8 cellular contexts compared by ENCODE assay signal in genomic region chr2:53913721-53914120, GRCh38. TPM values are rescaled to one million over a fixed set of nuclear protein-coding genes. Genes with fewer than 3 reads are reported as not detected.
DNase-seq lines count a peak whose midpoint lies in the region; ATAC-seq, FAIRE-seq and TF ChIP-seq lines count a peak whose summit lies in the region.

No MANE protein-coding gene starts in this region.

- peaks cover 3 to 14% of the 10 kb centered on the region in 2 donors for H3K36me3 Mint-ChIP-seq in activated T-cell treated with anti-CD3 and anti-CD28 coated beads, Interleukin-2, amount 50 U/mL, for 72 hours (ENCODE audit: insufficient read depth in 2 of 2)
- no peaks in the 10 kb centered on the region for H3K36me3 Mint-ChIP-seq in natural killer cell treated with Interleukin-12 subunit alpha and Interleukin-12 subunit beta and Interleukin-15 and Interleukin-18, amount 100 ng/mL, for 72 hours

- H3K27ac Mint-ChIP-seq in activated T-cell treated with anti-CD3 and anti-CD28 coated beads, Interleukin-2, amount 50 U/mL, for 72 hours, result peak overlapping the region; percentile 96
- peak overlapping the region; percentile 81 to 84 for H3K27ac Mint-ChIP-seq in natural killer cell treated with Interleukin-12 subunit alpha and Interleukin-12 subunit beta and Interleukin-15 and Interleukin-18, amount 100 ng/mL, for 72 hours

- H3K4me3 Mint-ChIP-seq in activated T-cell treated with anti-CD3 and anti-CD28 coated beads, Interleukin-2, amount 50 U/mL, for 72 hours, result peak overlapping the region; percentile 53 to 67
- peak overlapping the region; percentile 55 for H3K4me3 Mint-ChIP-seq in natural killer cell treated with Interleukin-12 subunit alpha and Interleukin-12 subunit beta and Interleukin-15 and Interleukin-18, amount 100 ng/mL, for 72 hours

- H3F3A ChIP-seq in PC-9 (ENCODE audit: insufficient read depth, low read depth), result no peaks in the 10 kb centered on the region; the same call in 1 of the 2 replicates

- no peak overlapping the region for H3K4me3 ChIP-seq in PC-9

- no peak overlapping the region for H2AFZ ChIP-seq in PC-9

- H3K36me3 ChIP-seq in PC-9 (ENCODE audit: low read depth), result peaks cover 16% of the 10 kb centered on the region

- TF ChIP-seq CTCF in PC-9 (conservative IDR thresholded peaks at IDR 0.05), result no peak

- CTCF ChIA-PET in PC-9 (lab: Charles Lee), result no interaction called here

- no TSS peak for BruUV-seq in PC-9 (replicated peaks; lab: Mats Ljungman, UMichigan)

- DNase-seq in ACHN (peak; percentile 33), PC-9 (no peak), RCC 7860 (ENCODE audit: low spot score) (no peak), NCI-H2081 treated with DMSO at 0.1 percent for 48 hours (lab: John Stamatoyannopoulos, UW) (no peak)
- peak; percentile 49 to 57 for DNase-seq in activated T-cell treated with anti-CD3 and anti-CD28 coated beads, Interleukin-2, amount 50 U/mL, for 72 hours
- DNase-seq in natural killer cell treated with Interleukin-12 subunit alpha and Interleukin-12 subunit beta and Interleukin-15 and Interleukin-18, amount 100 ng/mL, for 72 hours (ENCODE audit: low spot score), result peak; percentile 63

- FAIRE-seq in RCC 7860 (lab: Jason Lieb, UNC), result no peak

- ATAC-seq in GM19025 (IDR thresholded peaks at IDR 0.05; ENCODE audit: low read depth, unreplicated experiment) (peak; percentile 93), HG03159 (IDR thresholded peaks at IDR 0.05; ENCODE audit: unreplicated experiment) (peak; percentile 91)
- ATAC-seq in activated T-cell treated with anti-CD3 and anti-CD28 coated beads, Interleukin-2, amount 50 U/mL, for 72 hours (replicated peaks in 1 of 2), result peak; percentile 99 to 100
- peak; percentile 93 to 99 for ATAC-seq in natural killer cell treated with Interleukin-12 subunit alpha and Interleukin-12 subunit beta and Interleukin-15 and Interleukin-18, amount 100 ng/mL, for 72 hours

- H3K4me2 ChIP-seq in PC-9, result no peak overlapping the region

- no peaks in the 10 kb centered on the region for H3K27me3 Mint-ChIP-seq in activated T-cell treated with anti-CD3 and anti-CD28 coated beads, Interleukin-2, amount 50 U/mL, for 72 hours (ENCODE audit: low read depth)
- H3K27me3 Mint-ChIP-seq in natural killer cell treated with Interleukin-12 subunit alpha and Interleukin-12 subunit beta and Interleukin-15 and Interleukin-18, amount 100 ng/mL, for 72 hours, result no peaks in the 10 kb centered on the region

- peaks cover 19% of the 10 kb centered on the region for H3K4me1 Mint-ChIP-seq in activated T-cell treated with anti-CD3 and anti-CD28 coated beads, Interleukin-2, amount 50 U/mL, for 72 hours (ENCODE audit: low read depth)
- H3K4me1 Mint-ChIP-seq in natural killer cell treated with Interleukin-12 subunit alpha and Interleukin-12 subunit beta and Interleukin-15 and Interleukin-18, amount 100 ng/mL, for 72 hours (ENCODE audit: low read depth in 2 of 2), result peaks cover 14 to 19% of the 10 kb centered on the region in 2 donors

- intact Hi-C loops in PC-9 (cut with micrococcal nuclease; ENCODE audit: unreplicated experiment), result no loop called here

- no peaks in the 10 kb centered on the region for H3K9me2 ChIP-seq in PC-9 (ENCODE audit: insufficient read depth)

- no peaks in the 10 kb centered on the region for H3K9me3 ChIP-seq in PC-9 (ENCODE audit: insufficient read depth, low read depth)

- H3K9me3 Mint-ChIP-seq in activated T-cell treated with anti-CD3 and anti-CD28 coated beads, Interleukin-2, amount 50 U/mL, for 72 hours, result no peaks in the 10 kb centered on the region
- H3K9me3 Mint-ChIP-seq in natural killer cell treated with Interleukin-12 subunit alpha and Interleukin-12 subunit beta and Interleukin-15 and Interleukin-18, amount 100 ng/mL, for 72 hours, result no peaks in the 10 kb centered on the region

- POLR2A ChIA-PET in PC-9 (lab: Charles Lee; ENCODE audit: unreplicated experiment), result no interaction called here

- H4K20me1 ChIP-seq in PC-9 (ENCODE audit: insufficient read depth), result no peaks in the 10 kb centered on the region

- no peaks in the 10 kb centered on the region for H3K4me1 ChIP-seq in PC-9 (replicated peaks; ENCODE audit: insufficient read depth)

- no peak overlapping the region for H3K27ac ChIP-seq in PC-9

- in situ Hi-C loops in ACHN (cut with HindIII; ENCODE audit: low pct_ligation_motif_present, low pct_unique_long_range_greater_than_20kb, low sequenced_read_pairs), result no loop called here

- no peaks in the 10 kb centered on the region for H3K79me2 ChIP-seq in PC-9 (ENCODE audit: low read depth)

- no peaks in the 10 kb centered on the region for H3K27me3 ChIP-seq in PC-9 (ENCODE audit: insufficient read depth, low read depth)

RNA-seq across cellular contexts. Expression of gene GPR75, which starts 54.0 kb away (rescaled TPM):
- total RNA-seq in activated T-cell treated with anti-CD3 and anti-CD28 coated beads, Interleukin-2, amount 50 U/mL, for 72 hours, result 1 to 10 TPM; 1.0 to 1.2 TPM
- total RNA-seq in natural killer cell treated with Interleukin-12 subunit alpha and Interleukin-12 subunit beta and Interleukin-15 and Interleukin-18, amount 100 ng/mL, for 72 hours, result 10 to 100 TPM in 1 of 2 donors, 1 to 10 TPM in 1; 3.9 to 13.2 TPM
- 1.8 and 3.7 TPM in 2 replicates for total RNA-seq in PC-9 (2021)

RNA-seq across cellular contexts. Expression of gene PSME4, which starts 57.1 kb away (rescaled TPM):
- total RNA-seq in activated T-cell treated with anti-CD3 and anti-CD28 coated beads, Interleukin-2, amount 50 U/mL, for 72 hours, result 10 to 100 TPM; 36.9 to 39.5 TPM
- total RNA-seq in natural killer cell treated with Interleukin-12 subunit alpha and Interleukin-12 subunit beta and Interleukin-15 and Interleukin-18, amount 100 ng/mL, for 72 hours, result 10 to 100 TPM; 64.9 to 85.0 TPM
- 58.3 and 99.5 TPM in 2 replicates for total RNA-seq in PC-9 (2021)

Comparison
In these comparisons a context has a peak if more than half of its experiments do, and no peak if none do; other contexts are left out.
1. DNase-seq: peak in ACHN (single experiment), activated T-cell treated with anti-CD3 and anti-CD28 coated beads, Interleukin-2, amount 50 U/mL, for 72 hours (2 of 2) and natural killer cell treated with Interleukin-12 subunit alpha and Interleukin-12 subunit beta and Interleukin-15 and Interleukin-18, amount 100 ng/mL, for 72 hours (single experiment); none in PC-9 (0 of 2), RCC 7860 (single experiment) and NCI-H2081 treated with DMSO at 0.1 percent for 48 hours (single experiment).
2. Peak in every context shown above with its lines, with median percentiles within 50 percentile points of each other: ATAC-seq.